In the genomic region with DNA sequence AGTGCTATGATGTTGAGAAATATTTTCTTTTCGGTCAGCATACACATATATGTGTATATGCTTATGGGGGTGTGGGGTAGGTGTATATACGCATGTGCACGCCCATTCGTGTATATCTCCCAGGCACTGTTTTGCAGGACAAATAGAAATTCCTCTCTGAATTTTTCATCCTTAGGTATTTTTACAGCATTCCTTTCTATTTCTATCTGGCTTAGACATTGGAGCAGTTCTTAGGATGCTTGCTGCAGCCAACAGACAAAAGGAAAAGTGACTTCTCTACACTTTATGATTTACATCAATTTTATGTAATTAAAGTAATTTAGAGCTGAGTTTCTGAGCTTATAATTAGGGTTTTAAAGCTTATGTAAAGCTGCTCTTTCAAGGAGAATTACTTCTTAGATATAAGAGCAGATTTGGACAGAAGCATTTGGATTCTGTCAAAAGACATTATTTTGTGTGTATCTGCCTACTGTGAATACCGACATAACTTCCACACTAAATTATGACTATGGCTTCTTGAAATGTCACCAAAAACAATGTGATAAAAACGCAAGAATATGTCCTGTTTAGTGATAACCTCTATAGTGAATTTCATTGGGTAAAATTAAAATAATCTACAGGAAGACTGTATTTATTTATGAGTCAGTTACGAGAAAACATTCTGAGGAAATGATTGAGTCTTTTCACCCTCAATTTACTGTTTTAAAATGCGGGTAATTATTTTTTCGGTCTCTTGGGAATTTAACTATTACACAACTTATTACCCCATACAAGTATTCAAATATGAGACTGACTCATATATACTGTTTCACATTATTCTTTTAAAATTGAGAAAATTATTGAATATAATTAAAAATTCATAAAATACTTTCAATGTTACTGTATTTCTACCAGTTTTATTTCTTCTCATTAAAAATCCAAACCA, we compare ENCODE assay signal across 18 cellular contexts. TPM values are rescaled to one million over a fixed set of nuclear protein-coding genes. Genes with fewer than 3 reads are reported as not detected.
DNase-seq lines count a peak whose midpoint lies in the region; ATAC-seq, FAIRE-seq and TF ChIP-seq lines count a peak whose summit lies in the region.
"Had no signal": no experiment of that assay in that cellular context is flagged by ENCODE, and none has a peak within 500 bp of the region (broad histone marks: within the 10 kb centered on the region; RNA-seq: fewer than 3 reads in every experiment).

No MANE protein-coding gene starts in this region.

- no peak overlapping the region for H3K9ac ChIP-seq in skeletal muscle satellite cell (ENCODE audit: low read depth, low read length)
- H3K9ac ChIP-seq: BLaER1 had no signal

- H3K4me2 ChIP-seq in skeletal muscle satellite cell (ENCODE audit: low read length), result peak overlapping the region; percentile 3
- H3K4me2 ChIP-seq: BLaER1 had no signal

- no peak for TF ChIP-seq CTCF in fibroblast of mammary gland (conservative IDR thresholded peaks at IDR 0.05; ENCODE audit: control insufficient read depth, insufficient read depth, low read depth, low read length)

- H3K4me1 ChIP-seq in skeletal muscle satellite cell (ENCODE audit: control insufficient read depth, insufficient read depth, low read length), result peaks cover 11% of the 10 kb centered on the region
- H3K4me1 ChIP-seq: BLaER1, SJSA1 had no signal

- ATAC-seq in SK-N-SH treated with all-trans-retinoic acid at 6 μM for 48 hours (peak; percentile 27; the same call in 1 of the 3 replicates), HG03280 (IDR thresholded peaks at IDR 0.05; ENCODE audit: unreplicated experiment) (no peak)
- ATAC-seq: GM12878, HCT116, K562, PC-3 had no signal

- FAIRE-seq in G401.6 (lab: Jason Lieb, UNC), result peak; percentile 79
- FAIRE-seq: GM12878, GM18507, K562 had no signal

- H3K9me3 ChIP-seq in skeletal muscle satellite cell (replicated peaks; ENCODE audit: low read length), result no peaks in the 10 kb centered on the region
- H3K9me3 ChIP-seq: SJSA1 had no signal

- H3K27me3 ChIP-seq in skeletal muscle satellite cell (ENCODE audit: control insufficient read depth, insufficient read depth, low read length), result no peaks in the 10 kb centered on the region
- H3K27me3 ChIP-seq: BLaER1, SJSA1 had no signal

- DNase-seq in fibroblast of mammary gland (ENCODE audit: low read depth) (peak; percentile 39), cortex of kidney (lab: John Stamatoyannopoulos, UW) (no peak)
- no peak for DNase-seq in stimulated activated CD4-positive, alpha-beta T cell treated with anti-CD3 and anti-CD28 coated beads, Interleukin-1b, Interleukin-23, amount 100 ng/mL, for 48 hours
- DNase-seq: NCI-H1436 treated with DMSO at 0.1 percent for 48 hours; NCI-H2107; NCI-H69; NK-92 treated with Interleukin-12 subunit alpha and Interleukin-12 subunit beta, amount 100 ng/mL, for 24 hours; PC-3 had no signal

- peaks cover 3% of the 10 kb centered on the region for H3K36me3 ChIP-seq in skeletal muscle satellite cell (ENCODE audit: insufficient read depth, low read length)

- H3K4me3 ChIP-seq in fibroblast of mammary gland (ENCODE audit: control insufficient read depth, low read depth, low read length), result no peak overlapping the region
- H3K4me3 ChIP-seq in skeletal muscle satellite cell (ENCODE audit: low read length), result no peak overlapping the region
- H3K4me3 ChIP-seq: BLaER1, GM12878, K562, SJSA1 had no signal

TF ChIP-seq in SK-N-SH treated with all-trans-retinoic acid at 6 μM for 48 hours, 23 proteins besides CTCF, POLR2A, EP300 and RAD21:
- TF ChIP-seq, protein P1, sequence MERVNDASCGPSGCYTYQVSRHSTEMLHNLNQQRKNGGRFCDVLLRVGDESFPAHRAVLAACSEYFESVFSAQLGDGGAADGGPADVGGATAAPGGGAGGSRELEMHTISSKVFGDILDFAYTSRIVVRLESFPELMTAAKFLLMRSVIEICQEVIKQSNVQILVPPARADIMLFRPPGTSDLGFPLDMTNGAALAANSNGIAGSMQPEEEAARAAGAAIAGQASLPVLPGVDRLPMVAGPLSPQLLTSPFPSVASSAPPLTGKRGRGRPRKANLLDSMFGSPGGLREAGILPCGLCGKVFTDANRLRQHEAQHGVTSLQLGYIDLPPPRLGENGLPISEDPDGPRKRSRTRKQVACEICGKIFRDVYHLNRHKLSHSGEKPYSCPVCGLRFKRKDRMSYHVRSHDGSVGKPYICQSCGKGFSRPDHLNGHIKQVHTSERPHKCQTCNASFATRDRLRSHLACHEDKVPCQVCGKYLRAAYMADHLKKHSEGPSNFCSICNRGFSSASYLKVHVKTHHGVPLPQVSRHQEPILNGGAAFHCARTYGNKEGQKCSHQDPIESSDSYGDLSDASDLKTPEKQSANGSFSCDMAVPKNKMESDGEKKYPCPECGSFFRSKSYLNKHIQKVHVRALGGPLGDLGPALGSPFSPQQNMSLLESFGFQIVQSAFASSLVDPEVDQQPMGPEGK (CRISPR knock-in tag; IDR thresholded peaks at IDR 0.05; ENCODE audit: borderline replicate concordance), result no peak
- no peak for TF ChIP-seq OSR1 (CRISPR knock-in tag; IDR thresholded peaks at IDR 0.05)
- no peak for TF ChIP-seq ARNTL (CRISPR knock-in tag; IDR thresholded peaks at IDR 0.05; ENCODE audit: borderline replicate concordance, low read depth)
- no peak for TF ChIP-seq TOX (CRISPR knock-in tag; IDR thresholded peaks at IDR 0.05; ENCODE audit: borderline replicate concordance)
- TF ChIP-seq BACH2 (CRISPR knock-in tag; IDR thresholded peaks at IDR 0.05; ENCODE audit: borderline replicate concordance), result no peak
- no peak for TF ChIP-seq RARB (CRISPR knock-in tag; IDR thresholded peaks at IDR 0.05)
- TF ChIP-seq TCF4 (CRISPR knock-in tag; IDR thresholded peaks at IDR 0.05; ENCODE audit: borderline replicate concordance), result no peak
- no peak for TF ChIP-seq CSDC2 (CRISPR knock-in tag; IDR thresholded peaks at IDR 0.05)
- no peak for TF ChIP-seq ISL1 (CRISPR knock-in tag; IDR thresholded peaks at IDR 0.05)
- no peak for TF ChIP-seq ZNF8 (CRISPR knock-in tag; IDR thresholded peaks at IDR 0.05)
- TF ChIP-seq, protein P2, sequence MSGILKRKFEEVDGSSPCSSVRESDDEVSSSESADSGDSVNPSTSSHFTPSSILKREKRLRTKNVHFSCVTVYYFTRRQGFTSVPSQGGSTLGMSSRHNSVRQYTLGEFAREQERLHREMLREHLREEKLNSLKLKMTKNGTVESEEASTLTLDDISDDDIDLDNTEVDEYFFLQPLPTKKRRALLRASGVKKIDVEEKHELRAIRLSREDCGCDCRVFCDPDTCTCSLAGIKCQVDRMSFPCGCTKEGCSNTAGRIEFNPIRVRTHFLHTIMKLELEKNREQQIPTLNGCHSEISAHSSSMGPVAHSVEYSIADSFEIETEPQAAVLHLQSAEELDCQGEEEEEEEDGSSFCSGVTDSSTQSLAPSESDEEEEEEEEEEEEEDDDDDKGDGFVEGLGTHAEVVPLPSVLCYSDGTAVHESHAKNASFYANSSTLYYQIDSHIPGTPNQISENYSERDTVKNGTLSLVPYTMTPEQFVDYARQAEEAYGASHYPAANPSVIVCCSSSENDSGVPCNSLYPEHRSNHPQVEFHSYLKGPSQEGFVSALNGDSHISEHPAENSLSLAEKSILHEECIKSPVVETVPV (CRISPR knock-in tag; IDR thresholded peaks at IDR 0.05), result no peak
- no peak for TF ChIP-seq ZFP3 (CRISPR knock-in tag; IDR thresholded peaks at IDR 0.05)
- TF ChIP-seq, protein P3, sequence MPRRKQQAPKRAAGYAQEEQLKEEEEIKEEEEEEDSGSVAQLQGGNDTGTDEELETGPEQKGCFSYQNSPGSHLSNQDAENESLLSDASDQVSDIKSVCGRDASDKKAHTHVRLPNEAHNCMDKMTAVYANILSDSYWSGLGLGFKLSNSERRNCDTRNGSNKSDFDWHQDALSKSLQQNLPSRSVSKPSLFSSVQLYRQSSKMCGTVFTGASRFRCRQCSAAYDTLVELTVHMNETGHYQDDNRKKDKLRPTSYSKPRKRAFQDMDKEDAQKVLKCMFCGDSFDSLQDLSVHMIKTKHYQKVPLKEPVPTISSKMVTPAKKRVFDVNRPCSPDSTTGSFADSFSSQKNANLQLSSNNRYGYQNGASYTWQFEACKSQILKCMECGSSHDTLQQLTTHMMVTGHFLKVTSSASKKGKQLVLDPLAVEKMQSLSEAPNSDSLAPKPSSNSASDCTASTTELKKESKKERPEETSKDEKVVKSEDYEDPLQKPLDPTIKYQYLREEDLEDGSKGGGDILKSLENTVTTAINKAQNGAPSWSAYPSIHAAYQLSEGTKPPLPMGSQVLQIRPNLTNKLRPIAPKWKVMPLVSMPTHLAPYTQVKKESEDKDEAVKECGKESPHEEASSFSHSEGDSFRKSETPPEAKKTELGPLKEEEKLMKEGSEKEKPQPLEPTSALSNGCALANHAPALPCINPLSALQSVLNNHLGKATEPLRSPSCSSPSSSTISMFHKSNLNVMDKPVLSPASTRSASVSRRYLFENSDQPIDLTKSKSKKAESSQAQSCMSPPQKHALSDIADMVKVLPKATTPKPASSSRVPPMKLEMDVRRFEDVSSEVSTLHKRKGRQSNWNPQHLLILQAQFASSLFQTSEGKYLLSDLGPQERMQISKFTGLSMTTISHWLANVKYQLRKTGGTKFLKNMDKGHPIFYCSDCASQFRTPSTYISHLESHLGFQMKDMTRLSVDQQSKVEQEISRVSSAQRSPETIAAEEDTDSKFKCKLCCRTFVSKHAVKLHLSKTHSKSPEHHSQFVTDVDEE (CRISPR knock-in tag; IDR thresholded peaks at IDR 0.05), result no peak
- TF ChIP-seq ZFP30 (CRISPR knock-in tag; IDR thresholded peaks at IDR 0.05), result no peak
- no peak for TF ChIP-seq SNAI2 (CRISPR knock-in tag; IDR thresholded peaks at IDR 0.05)
- no peak for TF ChIP-seq GLIS3 (CRISPR knock-in tag; IDR thresholded peaks at IDR 0.05)
- no peak for TF ChIP-seq PPARA (CRISPR knock-in tag; IDR thresholded peaks at IDR 0.05; ENCODE audit: borderline replicate concordance)

RNA-seq across cellular contexts. Expression of a gene that starts 21.3 kb away (rescaled TPM):
- 13.9 and 14.4 TPM in 2 replicates for total RNA-seq in skeletal muscle satellite cell (2012; rRNA removed)

RNA-seq across cellular contexts. Expression of a gene that starts 21.5 kb away (rescaled TPM):
- total RNA-seq in skeletal muscle satellite cell (2012; rRNA removed), result 10.5 and 28.1 TPM in 2 replicates
